1 cellular context compared by ENCODE assay signal in genomic region chr2:38716185-38716584, GRCh38.
TF ChIP-seq lines count a peak whose summit lies in the region.

No MANE protein-coding gene starts in this region.

TF ChIP-seq in HepG2, 621 proteins besides CTCF, POLR2A, EP300 and RAD21:
- TF ChIP-seq NFE2 (CRISPR knock-in tag; IDR thresholded peaks at IDR 0.05), result peak; percentile 54; the same call in 1 of the 2 replicates
- no peak for TF ChIP-seq ZFYVE20 (CRISPR knock-in tag; IDR thresholded peaks at IDR 0.05; ENCODE audit: borderline replicate concordance, low read depth)
- 0 out of 2 replicates have a peak, but pooled peaks have one; percentile 0 for TF ChIP-seq MAFF (IDR thresholded peaks at IDR 0.05; ENCODE audit: low read depth, low read length)
- TF ChIP-seq FOXA1 (IDR thresholded peaks at IDR 0.05), result no peak
- 0 out of 2 replicates have a peak, but pooled peaks have one; percentile 20 for TF ChIP-seq FOXA1 (CRISPR knock-in tag; IDR thresholded peaks at IDR 0.05)
